ENCODE assay signal across 1 cellular context in genomic region chr1:99264201-99265021, GRCh38.
TF ChIP-seq lines count a peak whose summit lies in the region.

A gene with protein sequence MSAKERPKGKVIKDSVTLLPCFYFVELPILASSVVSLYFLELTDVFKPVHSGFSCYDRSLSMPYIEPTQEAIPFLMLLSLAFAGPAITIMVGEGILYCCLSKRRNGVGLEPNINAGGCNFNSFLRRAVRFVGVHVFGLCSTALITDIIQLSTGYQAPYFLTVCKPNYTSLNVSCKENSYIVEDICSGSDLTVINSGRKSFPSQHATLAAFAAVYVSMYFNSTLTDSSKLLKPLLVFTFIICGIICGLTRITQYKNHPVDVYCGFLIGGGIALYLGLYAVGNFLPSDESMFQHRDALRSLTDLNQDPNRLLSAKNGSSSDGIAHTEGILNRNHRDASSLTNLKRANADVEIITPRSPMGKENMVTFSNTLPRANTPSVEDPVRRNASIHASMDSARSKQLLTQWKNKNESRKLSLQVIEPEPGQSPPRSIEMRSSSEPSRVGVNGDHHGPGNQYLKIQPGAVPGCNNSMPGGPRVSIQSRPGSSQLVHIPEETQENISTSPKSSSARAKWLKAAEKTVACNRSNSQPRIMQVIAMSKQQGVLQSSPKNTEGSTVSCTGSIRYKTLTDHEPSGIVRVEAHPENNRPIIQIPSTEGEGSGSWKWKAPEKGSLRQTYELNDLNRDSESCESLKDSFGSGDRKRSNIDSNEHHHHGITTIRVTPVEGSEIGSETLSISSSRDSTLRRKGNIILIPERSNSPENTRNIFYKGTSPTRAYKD (plus strand): TSS chr1:99264492. CDS start chr1:99264594, 102 bp downstream.

TF ChIP-seq in HCT116, 20 proteins besides CTCF, POLR2A, EP300 and RAD21 (continued from another document):
- no peak for TF ChIP-seq REST (IDR thresholded peaks at IDR 0.05; ENCODE audit: low read depth)
- TF ChIP-seq EGR1 (IDR thresholded peaks at IDR 0.05; ENCODE audit: low read depth) = no peak; the same call in 1 of the 2 replicates
- no peak for TF ChIP-seq ZNF274 (IDR thresholded peaks at IDR 0.05; ENCODE audit: low read depth, low read length)
- no peak for TF ChIP-seq SRF (IDR thresholded peaks at IDR 0.05; ENCODE audit: low read depth)
- TF ChIP-seq ELF1 (IDR thresholded peaks at IDR 0.05; ENCODE audit: borderline replicate concordance, low read depth) = no peak
- TF ChIP-seq, protein P1, sequence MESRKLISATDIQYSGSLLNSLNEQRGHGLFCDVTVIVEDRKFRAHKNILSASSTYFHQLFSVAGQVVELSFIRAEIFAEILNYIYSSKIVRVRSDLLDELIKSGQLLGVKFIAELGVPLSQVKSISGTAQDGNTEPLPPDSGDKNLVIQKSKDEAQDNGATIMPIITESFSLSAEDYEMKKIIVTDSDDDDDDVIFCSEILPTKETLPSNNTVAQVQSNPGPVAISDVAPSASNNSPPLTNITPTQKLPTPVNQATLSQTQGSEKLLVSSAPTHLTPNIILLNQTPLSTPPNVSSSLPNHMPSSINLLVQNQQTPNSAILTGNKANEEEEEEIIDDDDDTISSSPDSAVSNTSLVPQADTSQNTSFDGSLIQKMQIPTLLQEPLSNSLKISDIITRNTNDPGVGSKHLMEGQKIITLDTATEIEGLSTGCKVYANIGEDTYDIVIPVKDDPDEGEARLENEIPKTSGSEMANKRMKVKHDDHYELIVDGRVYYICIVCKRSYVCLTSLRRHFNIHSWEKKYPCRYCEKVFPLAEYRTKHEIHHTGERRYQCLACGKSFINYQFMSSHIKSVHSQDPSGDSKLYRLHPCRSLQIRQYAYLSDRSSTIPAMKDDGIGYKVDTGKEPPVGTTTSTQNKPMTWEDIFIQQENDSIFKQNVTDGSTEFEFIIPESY (IDR thresholded peaks at IDR 0.05; ENCODE audit: extremely low read depth, insufficient replicate concordance, low read length) = no peak
- no peak for TF ChIP-seq CEBPB (IDR thresholded peaks at IDR 0.05; ENCODE audit: low read depth)
- TF ChIP-seq EZH2 (IDR thresholded peaks at IDR 0.05) = no peak
